In the genomic region with DNA sequence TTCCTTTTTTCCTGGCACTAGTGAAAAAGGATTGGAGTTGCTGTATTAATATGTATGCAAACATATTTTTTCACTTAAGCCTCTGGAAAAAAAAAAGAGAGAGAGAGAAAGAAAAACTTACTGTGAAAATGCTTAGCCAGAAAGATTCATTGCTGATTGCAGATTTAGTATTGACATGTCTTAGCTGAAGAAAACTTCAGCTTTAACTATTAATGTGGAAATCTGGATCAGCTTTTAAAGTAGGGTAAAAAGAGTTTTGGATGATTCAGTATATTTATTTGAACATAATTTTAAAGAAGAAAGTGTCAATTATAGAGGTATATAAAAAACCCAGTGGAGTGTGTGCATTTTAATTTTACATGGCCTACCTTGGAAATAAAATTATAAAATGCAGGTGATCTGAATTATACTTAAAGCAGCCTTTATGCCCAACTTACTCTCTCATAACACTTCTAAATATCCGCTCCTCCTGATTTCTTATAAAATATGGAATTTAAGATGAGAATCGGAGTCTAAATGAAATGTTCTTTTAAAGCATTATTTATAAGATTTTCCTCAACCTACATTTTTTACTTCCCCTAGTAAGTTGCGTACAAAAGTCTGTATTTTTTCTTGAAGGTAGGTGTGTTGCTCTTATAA, we compare ENCODE assay signal across 8 cellular contexts. TPM values are rescaled to one million over a fixed set of nuclear protein-coding genes. Genes with fewer than 3 reads are reported as not detected.
DNase-seq lines count a peak whose midpoint lies in the region; ATAC-seq, FAIRE-seq and TF ChIP-seq lines count a peak whose summit lies in the region.

No MANE protein-coding gene starts in this region.

- TF ChIP-seq CTCF in AG09319 (IDR thresholded peaks at IDR 0.05; ENCODE audit: low read depth, low read length): no peak
- TF ChIP-seq CTCF in dorsolateral prefrontal cortex (IDR thresholded peaks at IDR 0.05 in 54 of 56, conservative IDR thresholded peaks at IDR 0.05 in 2 of 56; ENCODE audit: low read depth in 1 of 56, partially characterized antibody in 56 of 56): no peak
- no peak for TF ChIP-seq CTCF in neural cell (IDR thresholded peaks at IDR 0.05; ENCODE audit: poor library complexity, severe bottlenecking)

- H3K4me3 ChIP-seq in dorsolateral prefrontal cortex (peak overlapping the region in 55 of 59 donors; percentile 1 to 98 (median 87)), neural cell (ENCODE audit: low read length) (peak overlapping the region; percentile 87), small intestine (ENCODE audit: low read depth in 1 of 2, low read length in 2 of 2) (peak overlapping the region in 1 of 2 donors; percentile 8)

- peaks cover 10% of the 10 kb centered on the region for H4K20me1 ChIP-seq in neural cell (ENCODE audit: insufficient read depth)

- 69 to 76% (median 74%) methylated on average over 3 of the region's 3 CpGs for WGBS in small intestine, 3 donors

- no peaks in the 10 kb centered on the region for H3K27me3 Mint-ChIP-seq in IgD-negative memory B cell

- DNase-seq in AG09319 (ENCODE audit: extremely low read depth, low read depth) (peak; percentile 23), dorsolateral prefrontal cortex (no peak), DMS53 (lab: John Stamatoyannopoulos, UW) (no peak), small intestine (no peak), GM19238 (ENCODE audit: insufficient read length, low spot score) (no peak)

- peaks cover 2% of the 10 kb centered on the region for H3F3A ChIP-seq in neural cell (ENCODE audit: insufficient read depth, low read length, poor library complexity, severe bottlenecking)

- peak overlapping the region in 3 of 4 donors; percentile 9 to 78 (median 17) for H3K4me3 Mint-ChIP-seq in IgD-negative memory B cell

- H3K79me2 ChIP-seq in neural cell (replicated peaks; ENCODE audit: insufficient read depth, low read length): peaks cover 34% of the 10 kb centered on the region

- H3K9me3 ChIP-seq in neural cell (ENCODE audit: low read length): no peaks in the 10 kb centered on the region
- no peaks in the 10 kb centered on the region for H3K9me3 ChIP-seq in small intestine (ENCODE audit: control insufficient read depth, low read depth)

- no peak for FAIRE-seq in small intestine (lab: Jason Lieb, UNC)

- peak overlapping the region in 1 of 3 donors; percentile 84 for H3K27ac Mint-ChIP-seq in IgD-negative memory B cell

- intact Hi-C loops in dorsolateral prefrontal cortex (cut with DNase I): loop anchor here (5.0 to 10.0 kb wide), 5 partner anchors 104 to 514 kb away; partner anchors contain the start of genes HECA (in 1 of the 2) and REPS1 (in 1 of the 2)

- TF ChIP-seq EP300 in neural cell (conservative IDR thresholded peaks at IDR 0.05; ENCODE audit: poor library complexity, severe bottlenecking): no peak

- H3K4me1 Mint-ChIP-seq in IgD-negative memory B cell: peaks cover 17 to 19% (median 17%) of the 10 kb centered on the region in 3 donors

- H3K27ac ChIP-seq in dorsolateral prefrontal cortex: peak overlapping the region in 52 of 59 donors; percentile 18 to 99 (median 94)
- H3K27ac ChIP-seq in neural cell (ENCODE audit: low read length): no peak overlapping the region
- no peak overlapping the region for H3K27ac ChIP-seq in small intestine (ENCODE audit: low read depth in 1 of 2, low read length in 1 of 2)

- H3K27me3 ChIP-seq in dorsolateral prefrontal cortex (no peaks in the 10 kb centered on the region), neural cell (ENCODE audit: insufficient read depth, low read depth, low read length) (no peaks in the 10 kb centered on the region), small intestine (ENCODE audit: control insufficient read depth in 2 of 2, insufficient read depth in 2 of 2, low read length in 2 of 2) (no peaks in the 10 kb centered on the region)

- H3K9me2 ChIP-seq in neural cell (ENCODE audit: insufficient read depth, low read length): no peaks in the 10 kb centered on the region

- H3K36me3 ChIP-seq in neural cell (ENCODE audit: insufficient read depth, low read length): no peaks in the 10 kb centered on the region
- no peaks in the 10 kb centered on the region for H3K36me3 ChIP-seq in small intestine (ENCODE audit: control insufficient read depth in 2 of 2, insufficient read depth in 2 of 2, low read length in 2 of 2)

- no peak for TF ChIP-seq RAD21 in neural cell (conservative IDR thresholded peaks at IDR 0.05)

- peak overlapping the region; percentile 98 for H3K4me2 ChIP-seq in neural cell (ENCODE audit: low read length)

- H3K9ac ChIP-seq in neural cell (ENCODE audit: low read length): peak overlapping the region; percentile 98

- no peaks in the 10 kb centered on the region for H3K4me1 ChIP-seq in small intestine (ENCODE audit: control insufficient read depth in 2 of 2, insufficient read depth in 1 of 2, low read depth in 1 of 2, low read length in 1 of 2)

- no peaks in the 10 kb centered on the region for H3K9me3 Mint-ChIP-seq in IgD-negative memory B cell

- no peak for ATAC-seq in HG02623 (IDR thresholded peaks at IDR 0.05; ENCODE audit: unreplicated experiment)

- no peak overlapping the region for H2AFZ ChIP-seq in neural cell (ENCODE audit: low read depth, low read length)

- H3K36me3 Mint-ChIP-seq in IgD-negative memory B cell: no peaks in the 10 kb centered on the region

TF ChIP-seq in neural cell, 6 proteins besides CTCF, POLR2A, EP300 and RAD21:
- TF ChIP-seq MXI1 (conservative IDR thresholded peaks at IDR 0.05; ENCODE audit: poor library complexity, severe bottlenecking) (no peak), EZH2 (IDR thresholded peaks at IDR 0.05; ENCODE audit: borderline replicate concordance, insufficient read depth, low read length, poor library complexity, severe bottlenecking) (no peak), REST (IDR thresholded peaks at IDR 0.05; ENCODE audit: borderline replicate concordance) (no peak), TAF1 (IDR thresholded peaks at IDR 0.05; ENCODE audit: low read depth) (no peak), SMC3 (conservative IDR thresholded peaks at IDR 0.05; ENCODE audit: poor library complexity) (no peak), POLR2AphosphoS5 (IDR thresholded peaks at IDR 0.05) (no peak)

RNA-seq across cellular contexts. Expression of gene CITED2, which starts 3.6 kb away (rescaled TPM):
- polyA plus RNA-seq in IgD-negative memory B cell (15.8 TPM), neural cell (38.1 and 41.9 TPM in 2 replicates), small intestine (10 to 100 TPM; 21.1 to 39.5 (median 23.5) TPM)
- 100 to 1,000 TPM in 2 of 120 experiments, 10 to 100 TPM in 118; 15.6 to 110 (median 54.9) TPM for total RNA-seq in dorsolateral prefrontal cortex
- 49.8 and 64.3 TPM in 2 replicates for polyA minus RNA-seq in neural cell

Comparison
In these comparisons a context has a peak if more than half of its experiments do, and no peak if none do; other contexts are left out.
1. H3K27ac ChIP-seq: peak in dorsolateral prefrontal cortex (52 of 59); none in neural cell (single experiment) and small intestine (0 of 2).